In genomic region chr17:5241861-5242671, GRCh38 we compare ENCODE assay signal across 11 cellular contexts. TPM values are rescaled to one million over a fixed set of nuclear protein-coding genes. Genes with fewer than 3 reads are reported as not detected.
DNase-seq lines count a peak whose midpoint lies in the region; ATAC-seq and TF ChIP-seq lines count a peak whose summit lies in the region.
"Had no signal": no experiment of that assay in that cellular context is flagged by ENCODE, and none has a peak within 500 bp of the region (broad histone marks: within the 10 kb centered on the region; RNA-seq: fewer than 3 reads in every experiment).

No MANE protein-coding gene starts in this region.

- H3K9me3 ChIP-seq in mesenchymal stem cell (ENCODE audit: control insufficient read depth, low read length), result no peaks in the 10 kb centered on the region
- H3K9me3 ChIP-seq in Caco-2, result no peaks in the 10 kb centered on the region

- H3K4me2 ChIP-seq in mesenchymal stem cell (ENCODE audit: low read length, poor library complexity, severe bottlenecking), result no peak overlapping the region

- no peak overlapping the region for H3K9ac ChIP-seq in mesenchymal stem cell (ENCODE audit: low read length)

- H2BK12ac ChIP-seq in mesenchymal stem cell (ENCODE audit: low read length in 2 of 2), result no peak overlapping the region

- H2AFZ ChIP-seq in mesenchymal stem cell (ENCODE audit: low read depth, low read length), result no peak overlapping the region

- CTCF ChIA-PET in activated CD8-positive, alpha-beta T cell treated with anti-CD3 and anti-CD28 coated beads for 36 hours (lab: Charles Lee), result interaction anchor here (0.8 to 1.5 kb wide), 2 partner anchors 8 to 46 kb away, joined by 3 read pairs; no protein-coding TSS in a partner anchor
- CTCF ChIA-PET in Caco-2 (lab: Charles Lee), result no interaction called here

- H3K36me3 Mint-ChIP-seq in activated CD8-positive, alpha-beta T cell treated with anti-CD3 and anti-CD28 coated beads for 36 hours (ENCODE audit: low read depth), result peaks cover 5% of the 10 kb centered on the region
- no peaks in the 10 kb centered on the region for H3K36me3 Mint-ChIP-seq in Caco-2 (ENCODE audit: insufficient read depth, unreplicated experiment)

- H3K23ac ChIP-seq in mesenchymal stem cell (ENCODE audit: low read length in 2 of 2), result no peak overlapping the region

- H3K4me3 ChIP-seq in GM12865 (ENCODE audit: low read depth, low read length), result 0 out of 2 replicates have a peak overlapping the region, but pooled peaks have one; percentile 12
- no peak overlapping the region for H3K4me3 ChIP-seq in mesenchymal stem cell (ENCODE audit: insufficient read depth in 1 of 2, low read depth in 1 of 2, low read length in 2 of 2)
- H3K4me3 ChIP-seq in Caco-2 (ENCODE audit: low read depth, low read length), result no peak overlapping the region
- H3K4me3 ChIP-seq: lung had no signal

- H4K8ac ChIP-seq in mesenchymal stem cell (ENCODE audit: low read length), result no peak overlapping the region

- H3K9me3 Mint-ChIP-seq in activated CD8-positive, alpha-beta T cell treated with anti-CD3 and anti-CD28 coated beads for 36 hours, result peaks cover 7% of the 10 kb centered on the region
- no peaks in the 10 kb centered on the region for H3K9me3 Mint-ChIP-seq in Caco-2 (ENCODE audit: unreplicated experiment)

- H3K79me1 ChIP-seq in mesenchymal stem cell (replicated peaks; ENCODE audit: low read length, poor library complexity, severe bottlenecking), result no peaks in the 10 kb centered on the region

- H3K36me3 ChIP-seq in mesenchymal stem cell (ENCODE audit: control insufficient read depth in 1 of 2, insufficient read depth in 2 of 2, low read depth in 1 of 2, low read length in 2 of 2), result no peaks in the 10 kb centered on the region
- no peaks in the 10 kb centered on the region for H3K36me3 ChIP-seq in Caco-2 (ENCODE audit: control insufficient read depth, insufficient read depth, low read length)

- DNase-seq in GM12865 (ENCODE audit: low read depth) (peak; percentile 84), mesenchymal stem cell (no peak), Caco-2 (no peak), medulla oblongata (ENCODE audit: extremely low spot score) (no peak), superior temporal gyrus (ENCODE audit: extremely low spot score) (no peak)
- DNase-seq in activated CD8-positive, alpha-beta T cell treated with anti-CD3 and anti-CD28 coated beads for 36 hours, result peak; percentile 23
- DNase-seq: GDM1, NCI-H2029 had no signal

- H3K27me3 Mint-ChIP-seq in activated CD8-positive, alpha-beta T cell treated with anti-CD3 and anti-CD28 coated beads for 36 hours, result no peaks in the 10 kb centered on the region
- H3K27me3 Mint-ChIP-seq in Caco-2 (ENCODE audit: insufficient read depth, unreplicated experiment), result no peaks in the 10 kb centered on the region

- H3K4me1 Mint-ChIP-seq in activated CD8-positive, alpha-beta T cell treated with anti-CD3 and anti-CD28 coated beads for 36 hours (ENCODE audit: low read depth), result peaks cover 43% of the 10 kb centered on the region
- H3K4me1 Mint-ChIP-seq in Caco-2 (ENCODE audit: low read depth, unreplicated experiment), result no peaks in the 10 kb centered on the region

- peak; percentile 57 for ATAC-seq in GM21447 (IDR thresholded peaks at IDR 0.05; ENCODE audit: unreplicated experiment)
- ATAC-seq in activated CD8-positive, alpha-beta T cell treated with anti-CD3 and anti-CD28 coated beads for 36 hours, result peak; percentile 75
- no peak for ATAC-seq in HG02588 (IDR thresholded peaks at IDR 0.05; ENCODE audit: unreplicated experiment)

- H3K4ac ChIP-seq in mesenchymal stem cell (ENCODE audit: low read depth in 1 of 2, low read length in 2 of 2), result no peak overlapping the region

- H3K14ac ChIP-seq in mesenchymal stem cell (ENCODE audit: low read length in 2 of 2), result no peak overlapping the region

- peak overlapping the region; percentile 39 for H4K91ac ChIP-seq in mesenchymal stem cell (ENCODE audit: low read length)

- intact Hi-C loops in activated CD8-positive, alpha-beta T cell treated with anti-CD3 and anti-CD28 coated beads for 36 hours (cut with micrococcal nuclease), result no loop called here
- intact Hi-C loops in Caco-2 (cut with micrococcal nuclease; ENCODE audit: unreplicated experiment), result no loop called here

- no peak overlapping the region for H2BK5ac ChIP-seq in mesenchymal stem cell (ENCODE audit: low read depth, low read length, poor library complexity, severe bottlenecking)

- peak overlapping the region; percentile 93 for H3K27ac Mint-ChIP-seq in activated CD8-positive, alpha-beta T cell treated with anti-CD3 and anti-CD28 coated beads for 36 hours
- no peak overlapping the region for H3K27ac Mint-ChIP-seq in Caco-2 (ENCODE audit: unreplicated experiment)

- no peak overlapping the region for H3K27ac ChIP-seq in mesenchymal stem cell (ENCODE audit: low read length, poor library complexity, severe bottlenecking)

- WGBS in mesenchymal stem cell, result 79% methylated on average over 10 of the region's 10 CpGs

- no peak for TF ChIP-seq CTCF in GM12865 (IDR thresholded peaks at IDR 0.05; ENCODE audit: insufficient read depth, low read depth, low read length, missing control alignments)
- TF ChIP-seq CTCF in activated CD8-positive, alpha-beta T cell treated with anti-CD3 and anti-CD28 coated beads for 36 hours (IDR thresholded peaks at IDR 0.05), result no peak
- TF ChIP-seq CTCF in Caco-2 (IDR thresholded peaks at IDR 0.05; ENCODE audit: insufficient read depth in 1 of 2, low read depth in 1 of 2, low read length in 1 of 2, severe bottlenecking in 1 of 2, unreplicated experiment in 1 of 2), result no peak

- H3K27me3 ChIP-seq in mesenchymal stem cell (ENCODE audit: control insufficient read depth in 1 of 2, insufficient read depth in 1 of 2, low read length in 2 of 2) (peaks cover 4% of the 10 kb centered on the region in 2 experiments), Caco-2 (replicated peaks; ENCODE audit: control insufficient read depth, insufficient read depth, low read length) (no peaks in the 10 kb centered on the region)

- H2BK120ac ChIP-seq in mesenchymal stem cell (ENCODE audit: low read depth, low read length), result no peak overlapping the region

- H2BK15ac ChIP-seq in mesenchymal stem cell (ENCODE audit: low read depth, poor library complexity, severe bottlenecking), result no peak overlapping the region

- peak overlapping the region; percentile 16 for H3K4me3 Mint-ChIP-seq in activated CD8-positive, alpha-beta T cell treated with anti-CD3 and anti-CD28 coated beads for 36 hours
- H3K4me3 Mint-ChIP-seq in Caco-2 (ENCODE audit: unreplicated experiment), result no peak overlapping the region

- no peak overlapping the region for H2AK5ac ChIP-seq in mesenchymal stem cell (ENCODE audit: low read length, severe bottlenecking)

- BruUV-seq in Caco-2 (replicated peaks; lab: Mats Ljungman, UMichigan), result no TSS peak

- H3K18ac ChIP-seq in mesenchymal stem cell (ENCODE audit: low read depth in 1 of 2, low read length in 2 of 2), result no peak overlapping the region

- H3K4me1 ChIP-seq in mesenchymal stem cell (ENCODE audit: control insufficient read depth, insufficient read depth, low read depth, low read length) (no peaks in the 10 kb centered on the region), Caco-2 (no peaks in the 10 kb centered on the region)

- POLR2A ChIA-PET in activated CD8-positive, alpha-beta T cell treated with anti-CD3 and anti-CD28 coated beads for 36 hours (lab: Charles Lee), result interaction anchor here (0.5 kb wide), 1 partner anchor 244 kb away, joined by 3 read pairs; the partner anchor contains the start of genes DERL2 and MIS12
- POLR2A ChIA-PET in Caco-2 (lab: Charles Lee), result interaction anchor here (0.5 kb wide), 1 partner anchor 50 kb away, joined by 3 read pairs; no protein-coding TSS in a partner anchor

RNA-seq across cellular contexts. Expression of gene SCIMP, which starts 7.4 kb away (rescaled TPM):
- under 1 TPM; 0.13 to 0.54 TPM for total RNA-seq in activated CD8-positive, alpha-beta T cell treated with anti-CD3 and anti-CD28 coated beads for 36 hours
- polyA plus RNA-seq in mesenchymal stem cell (2013, experiment 1 of 2), result not detected
- polyA plus RNA-seq in mesenchymal stem cell (2013, experiment 2 of 2), result not detected
- total RNA-seq in Caco-2 (2022), result not detected in 2 replicates

RNA-seq across cellular contexts. Expression of gene RABEP1, which starts 40.0 kb away (rescaled TPM):
- total RNA-seq in activated CD8-positive, alpha-beta T cell treated with anti-CD3 and anti-CD28 coated beads for 36 hours, result 10 to 100 TPM; 58.7 to 60.6 TPM
- polyA plus RNA-seq in mesenchymal stem cell (2013, experiment 1 of 2), result 35.9 TPM
- 36.2 TPM for polyA plus RNA-seq in mesenchymal stem cell (2013, experiment 2 of 2)
- 21.8 and 22.4 TPM in 2 replicates for total RNA-seq in Caco-2 (2022)

RNA-seq across cellular contexts. Expression of gene ZNF594, which starts 50.4 kb away (rescaled TPM):
- 1 to 10 TPM; 7.7 to 8.7 TPM for total RNA-seq in activated CD8-positive, alpha-beta T cell treated with anti-CD3 and anti-CD28 coated beads for 36 hours
- 1.0 TPM for polyA plus RNA-seq in mesenchymal stem cell (2013, experiment 1 of 2)
- polyA plus RNA-seq in mesenchymal stem cell (2013, experiment 2 of 2), result 0.96 TPM
- total RNA-seq in Caco-2 (2022), result 6.2 and 7.5 TPM in 2 replicates

Comparison
In these comparisons a context has a peak if more than half of its experiments do, and no peak if none do; other contexts are left out.
1. DNase-seq: peak in GM12865 (single experiment) and activated CD8-positive, alpha-beta T cell treated with anti-CD3 and anti-CD28 coated beads for 36 hours (single experiment); none in mesenchymal stem cell (single experiment), Caco-2 (0 of 2), medulla oblongata (single experiment) and superior temporal gyrus (single experiment).